In genomic region chr20:63656451-63656850, GRCh38 we compare ENCODE assay signal across 23 cellular contexts. TPM values are rescaled to one million over a fixed set of nuclear protein-coding genes. Genes with fewer than 3 reads are reported as not detected.
DNase-seq lines count a peak whose midpoint lies in the region; ATAC-seq, FAIRE-seq and TF ChIP-seq lines count a peak whose summit lies in the region.
"Had no signal": no experiment of that assay in that cellular context is flagged by ENCODE, and none has a peak within 500 bp of the region (broad histone marks: within the 10 kb centered on the region; RNA-seq: fewer than 3 reads in every experiment).

No MANE protein-coding gene starts in this region.

- ATAC-seq in activated CD4-positive, alpha-beta T cell treated with anti-CD3 and anti-CD28 coated beads for 36 hours, result no peak
- ATAC-seq in HCT116 (no peak), GM18909 (IDR thresholded peaks at IDR 0.05; ENCODE audit: poor library complexity, unreplicated experiment) (no peak), WTC11 (no peak)
- ATAC-seq: GM12878, Right ventricle myocardium inferior had no signal

- FAIRE-seq in astrocyte (lab: Jason Lieb, UNC), result no peak
- FAIRE-seq: A204.1, GM12878 had no signal

- H3K27ac ChIP-seq in HCT116 (ENCODE audit: low read depth, low read length), result peak overlapping the region; percentile 31; the same call in 1 of the 2 replicates
- no peak overlapping the region for H3K27ac ChIP-seq in astrocyte (ENCODE audit: low read depth, low read length)

- no peaks in the 10 kb centered on the region for H3K9me2 ChIP-seq in HCT116 (ENCODE audit: insufficient read depth)

- TF ChIP-seq CTCF in HCT116 (IDR thresholded peaks at IDR 0.05 in 2 of 3, conservative IDR thresholded peaks at IDR 0.05 in 1 of 3; ENCODE audit: borderline replicate concordance in 1 of 3, insufficient read depth in 1 of 3, low read depth in 2 of 3, low read length in 2 of 3) (no peak), astrocyte (IDR thresholded peaks at IDR 0.05; ENCODE audit: insufficient read depth, low read depth, low read length) (no peak), neural crest cell (conservative IDR thresholded peaks at IDR 0.05) (no peak), WTC11 (IDR thresholded peaks at IDR 0.05) (no peak)

- CTCF ChIA-PET in activated CD4-positive, alpha-beta T cell treated with anti-CD3 and anti-CD28 coated beads for 36 hours (lab: Charles Lee), result interaction anchor here (0.9 kb wide), 1 partner anchor 12 kb away, joined by 3 read pairs; no protein-coding TSS in a partner anchor
- CTCF ChIA-PET in HCT116 (lab: Charles Lee) (no interaction called here), WTC11 (lab: Charles Lee) (no interaction called here)

- H3K27me3 ChIP-seq in HCT116 (ENCODE audit: insufficient read depth, low read length), result no peaks in the 10 kb centered on the region
- H3K27me3 ChIP-seq in astrocyte (ENCODE audit: insufficient read depth, low read length), result no peaks in the 10 kb centered on the region

- peaks cover 33% of the 10 kb centered on the region for H3K4me1 Mint-ChIP-seq in activated CD4-positive, alpha-beta T cell treated with anti-CD3 and anti-CD28 coated beads for 36 hours
- H3K4me1 Mint-ChIP-seq in astrocyte (ENCODE audit: low read depth, unreplicated experiment), result peaks cover 5% of the 10 kb centered on the region
- peaks cover 38% of the 10 kb centered on the region for H3K4me1 Mint-ChIP-seq in neural crest cell
- peaks cover 26% of the 10 kb centered on the region for H3K4me1 Mint-ChIP-seq in WTC11

- H2AFZ ChIP-seq in HCT116 (ENCODE audit: low read depth, low read length, poor library complexity, severe bottlenecking) (no peak overlapping the region), astrocyte (ENCODE audit: low read depth, low read length) (no peak overlapping the region)

- H3K9me3 Mint-ChIP-seq in activated CD4-positive, alpha-beta T cell treated with anti-CD3 and anti-CD28 coated beads for 36 hours (ENCODE audit: low read depth), result no peaks in the 10 kb centered on the region
- H3K9me3 Mint-ChIP-seq in astrocyte (ENCODE audit: unreplicated experiment) (peaks cover 3% of the 10 kb centered on the region), neural crest cell (no peaks in the 10 kb centered on the region), WTC11 (no peaks in the 10 kb centered on the region)

- H4K20me1 ChIP-seq in HCT116 (ENCODE audit: insufficient read depth) (no peaks in the 10 kb centered on the region), astrocyte (ENCODE audit: insufficient read depth, low read length) (peaks cover 11% of the 10 kb centered on the region)

- TF ChIP-seq POLR2A in HCT116 (IDR thresholded peaks at IDR 0.05; ENCODE audit: borderline replicate concordance, extremely low read depth, insufficient read depth, insufficient read length), result no peak

- H3K79me2 ChIP-seq in HCT116 (ENCODE audit: insufficient read depth, low read length), result peaks cover 40% of the 10 kb centered on the region
- peaks cover 29% of the 10 kb centered on the region for H3K79me2 ChIP-seq in astrocyte (ENCODE audit: insufficient read depth, low read length)

- H3K4me3 ChIP-seq in HCT116 (replicated peaks in 1 of 2; ENCODE audit: low read depth in 1 of 2, low read length in 2 of 2) (no peak overlapping the region), astrocyte (ENCODE audit: insufficient read depth, low read depth, low read length) (no peak overlapping the region)
- H3K4me3 ChIP-seq: GM12878, lung, skin epidermis, upper lobe of left lung had no signal

- intact Hi-C loops in activated CD4-positive, alpha-beta T cell treated with anti-CD3 and anti-CD28 coated beads for 36 hours (cut with DNase I, micrococcal nuclease), result loop anchor here in 1 of 2 experiments (5.0 kb wide), 2 partner anchors 74 to 439 kb away; partner anchors contain the start of gene YTHDF1
- intact Hi-C loops in HCT116 (cut with micrococcal nuclease), result no loop called here

- H3K27ac Mint-ChIP-seq in activated CD4-positive, alpha-beta T cell treated with anti-CD3 and anti-CD28 coated beads for 36 hours, result no peak overlapping the region
- H3K27ac Mint-ChIP-seq in astrocyte (ENCODE audit: unreplicated experiment) (no peak overlapping the region), neural crest cell (ENCODE audit: unreplicated experiment) (no peak overlapping the region), WTC11 (no peak overlapping the region)

- H3K36me3 Mint-ChIP-seq in activated CD4-positive, alpha-beta T cell treated with anti-CD3 and anti-CD28 coated beads for 36 hours (ENCODE audit: low read depth), result peaks cover 5% of the 10 kb centered on the region
- H3K36me3 Mint-ChIP-seq in astrocyte (ENCODE audit: low read depth, unreplicated experiment) (no peaks in the 10 kb centered on the region), neural crest cell (ENCODE audit: low read depth) (no peaks in the 10 kb centered on the region), WTC11 (no peaks in the 10 kb centered on the region; the same call in 1 of the 2 replicates)
- H3K36me3 Mint-ChIP-seq: brain had no signal

- H3K9me3 ChIP-seq in HCT116 (ENCODE audit: control insufficient read depth in 1 of 2, insufficient read depth in 1 of 2, low read depth in 1 of 2, low read length in 2 of 2) (no peaks in the 10 kb centered on the region), astrocyte (ENCODE audit: insufficient read depth, low read depth, low read length) (no peaks in the 10 kb centered on the region)
- H3K9me3 ChIP-seq: HAP-1, upper lobe of left lung had no signal

- no TSS peak for BruUV-seq in HCT116 (replicated peaks; lab: Mats Ljungman, UMichigan)

- H3K4me1 ChIP-seq in HCT116 (ENCODE audit: control insufficient read depth in 1 of 2, insufficient read depth in 2 of 2, low read length in 2 of 2), result peaks cover 23 to 49% of the 10 kb centered on the region in 2 experiments
- H3K4me1 ChIP-seq in astrocyte (ENCODE audit: insufficient read depth, low read length), result peaks cover 28% of the 10 kb centered on the region

- H3K4me2 ChIP-seq in HCT116 (ENCODE audit: low read length), result no peak overlapping the region
- H3K4me2 ChIP-seq in astrocyte (ENCODE audit: low read length), result no peak overlapping the region

- H3K9ac ChIP-seq in HCT116 (ENCODE audit: low read length) (no peak overlapping the region), astrocyte (ENCODE audit: low read length) (no peak overlapping the region)

- H3K4me3 Mint-ChIP-seq in activated CD4-positive, alpha-beta T cell treated with anti-CD3 and anti-CD28 coated beads for 36 hours, result peak overlapping the region; percentile 95
- H3K4me3 Mint-ChIP-seq in astrocyte (ENCODE audit: unreplicated experiment) (peak overlapping the region; percentile 62), neural crest cell (peak overlapping the region; percentile 70), WTC11 (no peak overlapping the region)

- DNase-seq in activated CD4-positive, alpha-beta T cell treated with anti-CD3 and anti-CD28 coated beads for 36 hours, result no peak
- no peak for DNase-seq in activated CD4-positive, alpha-beta T cell treated with anti-CD3 and anti-CD28 coated beads, Interleukin-2, amount 50 U/mL, for 48 hours
- DNase-seq in HCT116 (ENCODE audit: low read depth, low spot score) (no peak), astrocyte (ENCODE audit: low read depth) (no peak), neural crest cell (ENCODE audit: low read depth, low spot score) (no peak), WTC11 (ENCODE audit: low spot score) (no peak)
- no peak for DNase-seq in effector CD4-positive, alpha-beta T cell
- DNase-seq: activated CD4-positive, CD25-positive, alpha-beta regulatory T cell treated with anti-CD3 and anti-CD28 coated beads, Interleukin-2, amount 50 U/mL, for 72 hours; COR-L47; DMS79 treated with DMSO at 0.1 percent for 48 hours; Karpas-422; NCI-H1694; NCI-H2171; upper lobe of left lung had no signal

- TF ChIP-seq RAD21 in HCT116 (IDR thresholded peaks at IDR 0.05; ENCODE audit: low read depth), result no peak

- RAD21 ChIA-PET in HCT116 (lab: Charles Lee; ENCODE audit: low non-redundant PET in 1 of 2, low total read pairs in 2 of 2, uncharacterized antibody in 2 of 2, unreplicated experiment in 2 of 2), result no interaction called here

- POLR2A ChIA-PET in activated CD4-positive, alpha-beta T cell treated with anti-CD3 and anti-CD28 coated beads for 36 hours (lab: Charles Lee), result no interaction called here
- POLR2A ChIA-PET in HCT116 (lab: Charles Lee) (no interaction called here), WTC11 (lab: Charles Lee) (no interaction called here)

- H3K36me3 ChIP-seq in HCT116 (ENCODE audit: control insufficient read depth in 1 of 2, insufficient read depth in 2 of 2, low read length in 2 of 2) (no peaks in the 10 kb centered on the region), astrocyte (ENCODE audit: insufficient read depth, low read length) (no peaks in the 10 kb centered on the region)

- no peaks in the 10 kb centered on the region for H3K27me3 Mint-ChIP-seq in activated CD4-positive, alpha-beta T cell treated with anti-CD3 and anti-CD28 coated beads for 36 hours
- H3K27me3 Mint-ChIP-seq in astrocyte (ENCODE audit: low read depth, unreplicated experiment), result peaks cover 1% of the 10 kb centered on the region
- no peaks in the 10 kb centered on the region for H3K27me3 Mint-ChIP-seq in neural crest cell (ENCODE audit: low read depth)
- peaks cover 2% of the 10 kb centered on the region; the same call in 1 of the 2 replicates for H3K27me3 Mint-ChIP-seq in WTC11 (ENCODE audit: low read depth)
- H3K27me3 Mint-ChIP-seq: B cell had no signal

RNA-seq across cellular contexts. Expression of gene RTEL1, which starts 1.7 kb away (rescaled TPM):
- total RNA-seq in activated CD4-positive, alpha-beta T cell treated with anti-CD3 and anti-CD28 coated beads for 36 hours, result 10 to 100 TPM; 44.5 to 44.7 TPM
- 58.0 TPM for total RNA-seq in HCT116 (2021; ENCODE audit: unreplicated experiment)
- 24.9 and 26.1 TPM in 2 replicates for polyA plus RNA-seq in HCT116 (2012)
- 15.5 and 15.6 TPM in 2 replicates for total RNA-seq in astrocyte
- total RNA-seq in neural crest cell, result 46.7 and 48.4 TPM in 2 replicates
- total RNA-seq in WTC11 (2021), result 39.3 to 44.9 TPM (median 40.5 TPM) in 3 replicates

RNA-seq across cellular contexts. Expression of gene STMN3, which starts 3.2 kb away (rescaled TPM):
- 10 to 100 TPM; 15.4 to 17.6 TPM for total RNA-seq in activated CD4-positive, alpha-beta T cell treated with anti-CD3 and anti-CD28 coated beads for 36 hours
- total RNA-seq in HCT116 (2021; ENCODE audit: unreplicated experiment) (138 TPM), astrocyte (29.2 and 30.7 TPM in 2 replicates), neural crest cell (96.4 and 101 TPM in 2 replicates), WTC11 (2021) (53.0 to 65.6 TPM (median 53.4 TPM) in 3 replicates)
- 76.1 and 97.1 TPM in 2 replicates for polyA plus RNA-seq in HCT116 (2012)

RNA-seq across cellular contexts. Expression of gene GMEB2, which starts 29.6 kb away (rescaled TPM):
- total RNA-seq in activated CD4-positive, alpha-beta T cell treated with anti-CD3 and anti-CD28 coated beads for 36 hours, result 10 to 100 TPM; 14.0 to 14.1 TPM
- total RNA-seq in HCT116 (2021; ENCODE audit: unreplicated experiment) (13.9 TPM), astrocyte (10.7 and 11.7 TPM in 2 replicates), neural crest cell (14.6 and 15.2 TPM in 2 replicates), WTC11 (2021) (14.1 to 14.8 TPM (median 14.2 TPM) in 3 replicates)
- 10.0 and 10.2 TPM in 2 replicates for polyA plus RNA-seq in HCT116 (2012)

RNA-seq across cellular contexts. Expression of gene TNFRSF6B, which starts 40.0 kb away (rescaled TPM):
- 1 to 10 TPM in 1 of 2 experiments, under 1 TPM in 1; 0.21 to 1.7 TPM for total RNA-seq in activated CD4-positive, alpha-beta T cell treated with anti-CD3 and anti-CD28 coated beads for 36 hours
- total RNA-seq in HCT116 (2021; ENCODE audit: unreplicated experiment) (147 TPM), astrocyte (2.0 and 2.8 TPM in 2 replicates), neural crest cell (not detected in 2 replicates), WTC11 (2021) (not detected in 3 replicates)
- 342 and 380 TPM in 2 replicates for polyA plus RNA-seq in HCT116 (2012)
- total RNA-seq: B cell had no signal

RNA-seq across cellular contexts. Expression of gene ARFRP1, which starts 51.3 kb away (rescaled TPM):
- 10 to 100 TPM; 36.4 to 52.0 TPM for total RNA-seq in activated CD4-positive, alpha-beta T cell treated with anti-CD3 and anti-CD28 coated beads for 36 hours
- 53.7 TPM for total RNA-seq in HCT116 (2021; ENCODE audit: unreplicated experiment)
- polyA plus RNA-seq in HCT116 (2012), result 36.3 and 39.8 TPM in 2 replicates
- total RNA-seq in astrocyte, result 30.0 and 32.5 TPM in 2 replicates
- 41.0 and 42.1 TPM in 2 replicates for total RNA-seq in neural crest cell
- 24.3 to 30.2 TPM (median 27.4 TPM) in 3 replicates for total RNA-seq in WTC11 (2021)
